ENCODE assay signal across 31 cellular contexts in genomic region chr16:82042841-82043240, GRCh38. TPM values are rescaled to one million over a fixed set of nuclear protein-coding genes. Genes with fewer than 3 reads are reported as not detected.
DNase-seq lines count a peak whose midpoint lies in the region; ATAC-seq, FAIRE-seq and TF ChIP-seq lines count a peak whose summit lies in the region.
"Had no signal": no experiment of that assay in that cellular context is flagged by ENCODE, and none has a peak within 500 bp of the region (broad histone marks: within the 10 kb centered on the region; RNA-seq: fewer than 3 reads in every experiment).

No MANE protein-coding gene starts in this region.

- intact Hi-C loops in HepG2 (cut with micrococcal nuclease; ENCODE audit: unreplicated experiment) = no loop called here
- intact Hi-C loops in right lobe of liver (cut with DNase I) = no loop called here
- intact Hi-C loops in left colon (cut with DNase I, micrococcal nuclease) = no loop called here

- TF ChIP-seq RAD21 in HepG2 (CRISPR knock-in tag; IDR thresholded peaks at IDR 0.05) = no peak

- in situ Hi-C loops in HepG2 (cut with HindIII; ENCODE audit: extremely low pct_ligation_motif_present, low pct_unique_long_range_greater_than_20kb) = no loop called here
- in situ Hi-C loops in astrocyte of the cerebellum (cut with HindIII; ENCODE audit: low sequenced_read_pairs) = loop anchor here (25.0 kb wide), 1 partner anchor 594 kb away; the partner anchor contains the start of gene CDH13

- H4K20me1 ChIP-seq in HepG2 (ENCODE audit: insufficient read depth, low read length) = no peaks in the 10 kb centered on the region; the same call in 1 of the 2 replicates
- H4K20me1 ChIP-seq: BLaER1 treated with 17β-estradiol and CSF1 and Interleukin-3, amounts not matched to agents 10 nM and 100 nM had no signal

- FAIRE-seq in HepG2 (lab: Jason Lieb, UNC) = no peak
- FAIRE-seq: GM12891, HTR-8/SVneo had no signal

- no peak overlapping the region for H3K27ac ChIP-seq in HepG2 (ENCODE audit: extremely low read length, insufficient read depth, low read length)
- no peak overlapping the region for H3K27ac ChIP-seq in right lobe of liver
- H3K27ac ChIP-seq: BLaER1 treated with 17β-estradiol and CSF1 and Interleukin-3, amounts not matched to agents 10 nM and 100 nM; KMS-11; SJCRH30 had no signal

- no peak overlapping the region for H2AFZ ChIP-seq in HepG2 (ENCODE audit: low read length)

- POLR2A ChIA-PET in HepG2 (lab: Yijun Ruan, JAX) = interaction anchor here (1.0 kb wide), 1 partner anchor 19 kb away, joined by 3 read pairs; no protein-coding TSS in a partner anchor

- peaks cover 66% of the 10 kb centered on the region for H3K79me2 ChIP-seq in HepG2 (ENCODE audit: insufficient read depth, low read length)

- 93% methylated on average over 2 of the region's 2 CpGs for WGBS in HepG2 (ENCODE audit: low lambda C conversion rate)
- WGBS in right lobe of liver (ENCODE audit: insufficient coverage, low coverage, low lambda C conversion rate, missing lambda C conversion rate) = 90% methylated on average over 1 of the region's 2 CpGs

- H3K27me3 ChIP-seq in HepG2 (ENCODE audit: control insufficient read depth in 1 of 2, insufficient read depth in 2 of 2, low read length in 2 of 2) (no peaks in the 10 kb centered on the region), right lobe of liver (no peaks in the 10 kb centered on the region)
- H3K27me3 ChIP-seq: BLaER1 treated with 17β-estradiol and CSF1 and Interleukin-3, amounts not matched to agents 10 nM and 100 nM; SJCRH30 had no signal

- TF ChIP-seq EP300 in HepG2 (IDR thresholded peaks at IDR 0.05; ENCODE audit: low read depth in 2 of 2, low read length in 2 of 2) (no peak), HepG2 (CRISPR knock-in tag; IDR thresholded peaks at IDR 0.05; ENCODE audit: borderline replicate concordance) (no peak)

- CTCF ChIA-PET in HepG2 (lab: Yijun Ruan, JAX; ENCODE audit: low intra/inter-chr PET ratio, low total read pairs) = no interaction called here

- peaks cover 78% of the 10 kb centered on the region for H3K4me1 ChIP-seq in HepG2 (ENCODE audit: insufficient read depth, low read length)
- H3K4me1 ChIP-seq in right lobe of liver = peaks cover 0 to 57% (median 19%) of the 10 kb centered on the region in 4 donors
- H3K4me1 ChIP-seq: BLaER1 treated with 17β-estradiol and CSF1 and Interleukin-3, amounts not matched to agents 10 nM and 100 nM; SJCRH30 had no signal

- no peak for ATAC-seq in HepG2
- ATAC-seq in right lobe of liver = no peak
- ATAC-seq in GM19452 (IDR thresholded peaks at IDR 0.05; ENCODE audit: unreplicated experiment) = no peak
- ATAC-seq in left colon = no peak
- ATAC-seq: PC-3, Right ventricle myocardium inferior, SK-N-SH treated with all-trans-retinoic acid at 6 μM for 48 hours had no signal

- no peak overlapping the region for H3K4me3 ChIP-seq in HepG2 (replicated peaks in 1 of 3; ENCODE audit: insufficient read depth in 1 of 3, low read depth in 2 of 3, low read length in 3 of 3)
- no peak overlapping the region for H3K4me3 ChIP-seq in right lobe of liver
- H3K4me3 ChIP-seq in astrocyte of the cerebellum (ENCODE audit: low read depth, low read length) = no peak overlapping the region
- H3K4me3 ChIP-seq in retinal pigment epithelial cell (ENCODE audit: low read length) = peak overlapping the region; percentile 2
- H3K4me3 ChIP-seq: BLaER1 treated with 17β-estradiol and CSF1 and Interleukin-3, amounts not matched to agents 10 nM and 100 nM; SJCRH30 had no signal

- BruUV-seq in HepG2 (replicated peaks; lab: Mats Ljungman, UMichigan) = no TSS peak

- peaks cover 2 to 5% of the 10 kb centered on the region in 2 experiments; a peak in 4 of 5 replicates for H3K36me3 ChIP-seq in HepG2 (replicated peaks in 1 of 2; ENCODE audit: control insufficient read depth in 1 of 2, insufficient read depth in 2 of 2, low read length in 2 of 2)
- H3K36me3 ChIP-seq in right lobe of liver = no peaks in the 10 kb centered on the region
- H3K36me3 ChIP-seq: BLaER1 treated with 17β-estradiol and CSF1 and Interleukin-3, amounts not matched to agents 10 nM and 100 nM; SJCRH30 had no signal

- TF ChIP-seq CTCF in HepG2 (CRISPR knock-in tag; IDR thresholded peaks at IDR 0.05) (no peak), right lobe of liver (IDR thresholded peaks at IDR 0.05) (no peak), astrocyte of the cerebellum (IDR thresholded peaks at IDR 0.05; ENCODE audit: low read depth, low read length, missing control alignments) (no peak), retinal pigment epithelial cell (conservative IDR thresholded peaks at IDR 0.05; ENCODE audit: low read depth, low read length) (no peak)

- H3K9me3 ChIP-seq in HepG2 (ENCODE audit: low read length) (no peaks in the 10 kb centered on the region), right lobe of liver (no peaks in the 10 kb centered on the region)
- H3K9me3 ChIP-seq: BLaER1 treated with 17β-estradiol and CSF1 and Interleukin-3, amounts not matched to agents 10 nM and 100 nM; SJCRH30 had no signal

- TF ChIP-seq POLR2A in HepG2 (IDR thresholded peaks at IDR 0.05; ENCODE audit: insufficient read depth in 1 of 2, low read depth in 2 of 2, low read length in 2 of 2) (no peak), right lobe of liver (IDR thresholded peaks at IDR 0.05) (no peak)

- DNase-seq in HepG2 (ENCODE audit: low spot score) (no peak), right lobe of liver (no peak), astrocyte of the cerebellum (ENCODE audit: low read depth) (peak; percentile 40), iris pigment epithelial cell (ENCODE audit: low read depth) (peak; percentile 2), retinal pigment epithelial cell (ENCODE audit: low read depth) (no peak), left colon (no peak), DMS114 treated with DMSO at 0.1 percent for 48 hours (lab: John Stamatoyannopoulos, UW; ENCODE audit: unreplicated experiment) (no peak)
- DNase-seq: 8988T; AML-193; CD4-positive, alpha-beta T cell; GDM1; GOT3; HCEC 1CT; MM.1S; NCI-H1048; NCI-H1417 treated with DMSO at 0.1 percent for 48 hours; NCI-H1694 treated with DMSO at 0.1 percent for 48 hours; NCI-H2081 treated with DMSO at 0.1 percent for 48 hours; NCI-H2171 treated with DMSO at 0.1 percent for 48 hours; NCI-H524; NCI-H748 treated with DMSO at 0.1 percent for 48 hours; NK-92 treated with Interleukin-12 subunit alpha and Interleukin-12 subunit beta, amount 100 ng/mL, for 24 hours; PC-3; SJCRH30 had no signal

- H3K9ac ChIP-seq in HepG2 (ENCODE audit: insufficient read depth, low read depth, low read length) = no peak overlapping the region
- H3K9ac ChIP-seq: BLaER1 treated with 17β-estradiol and CSF1 and Interleukin-3, amounts not matched to agents 10 nM and 100 nM; KMS-11 had no signal

- no peak overlapping the region for H3K4me2 ChIP-seq in HepG2 (ENCODE audit: low read depth, low read length)
- H3K4me2 ChIP-seq: BLaER1 treated with 17β-estradiol and CSF1 and Interleukin-3, amounts not matched to agents 10 nM and 100 nM; KMS-11 had no signal

RNA-seq across cellular contexts. Expression of gene HSD17B2, which starts 7.8 kb away (rescaled TPM):
- 20.4 and 26.3 TPM in 2 replicates for total RNA-seq in HepG2 (2016; rRNA removed; fragmentation: Illumina TruSeq; extraction: Trizol)
- 8.1 and 10.8 TPM in 2 replicates for total RNA-seq in HepG2 (2016; cell fraction: cytosol; rRNA removed; fragmentation: Illumina TruSeq; extraction: Trizol; ENCODE audit: low read depth)
- 17.1 and 26.5 TPM in 2 replicates for total RNA-seq in HepG2 (2016; cell fraction: insoluble cytoplasmic fraction; rRNA removed; fragmentation: Illumina TruSeq; extraction: Trizol)
- total RNA-seq in HepG2 (2016; cell fraction: membrane; rRNA removed; fragmentation: Illumina TruSeq; extraction: Trizol) = 14.2 and 15.4 TPM in 2 replicates
- total RNA-seq in HepG2 (2016; cell fraction: nucleus; rRNA removed; fragmentation: Illumina TruSeq; extraction: Trizol) = 20.3 and 26.6 TPM in 2 replicates
- polyA plus RNA-seq in HepG2 (2011; rRNA removed) = 69.3 and 70.7 TPM in 2 replicates
- polyA plus RNA-seq in HepG2 (2011; cell fraction: cytosol; rRNA removed) = 63.0 and 86.7 TPM in 2 replicates
- polyA plus RNA-seq in HepG2 (2011; cell fraction: nucleus; rRNA removed) = 25.9 and 29.8 TPM in 2 replicates
- polyA plus RNA-seq in HepG2 (2012) = 99.3 and 106 TPM in 2 replicates
- 10.6 and 11.5 TPM in 2 replicates for polyA plus RNA-seq in HepG2 (2016; cell fraction: cytosol; fragmentation: Illumina TruSeq; extraction: Trizol; ENCODE audit: low read depth)
- polyA plus RNA-seq in HepG2 (2016; cell fraction: insoluble cytoplasmic fraction; fragmentation: Illumina TruSeq; extraction: Trizol; ENCODE audit: low read depth) = 19.6 and 20.2 TPM in 2 replicates
- 13.1 and 14.3 TPM in 2 replicates for polyA plus RNA-seq in HepG2 (2016; cell fraction: membrane; fragmentation: Illumina TruSeq; extraction: Trizol; ENCODE audit: low read depth)
- polyA plus RNA-seq in HepG2 (2016; cell fraction: nucleus; fragmentation: Illumina TruSeq; extraction: Trizol; ENCODE audit: insufficient read depth, low read depth) = 30.1 and 31.0 TPM in 2 replicates
- 150 TPM in 1 of 2 replicates, not detected in the other for polyA minus RNA-seq in HepG2 (2011; rRNA and poly(A)+ RNA removed; ENCODE audit: low replicate concordance)
- 38.6 and 54.8 TPM in 2 replicates for polyA minus RNA-seq in HepG2 (2011; cell fraction: cytosol; rRNA and poly(A)+ RNA removed)
- polyA minus RNA-seq in HepG2 (2011; cell fraction: nucleus; rRNA and poly(A)+ RNA removed) = 77.4 and 89.1 TPM in 2 replicates
- 100 to 1,000 TPM in 1 of 6 experiments, 10 to 100 TPM in 5; 65.2 to 144 (median 84.7) TPM for total RNA-seq in right lobe of liver
- total RNA-seq in left colon = 100 to 1,000 TPM in 1 of 2 donors, 10 to 100 TPM in 1; 63.6 to 181 TPM
- total RNA-seq: CD4-positive, alpha-beta T cell; Right ventricle myocardium inferior; SJCRH30 had no signal

RNA-seq across cellular contexts. Expression of gene SDR42E1, which starts 31.6 kb away (rescaled TPM):
- 0.01 and 0.13 TPM in 2 replicates for total RNA-seq in HepG2 (2016; rRNA removed; fragmentation: Illumina TruSeq; extraction: Trizol)
- total RNA-seq in HepG2 (2016; cell fraction: cytosol; rRNA removed; fragmentation: Illumina TruSeq; extraction: Trizol; ENCODE audit: low read depth) = not detected in 2 replicates
- total RNA-seq in HepG2 (2016; cell fraction: insoluble cytoplasmic fraction; rRNA removed; fragmentation: Illumina TruSeq; extraction: Trizol) = 0.09 and 0.39 TPM in 2 replicates
- total RNA-seq in HepG2 (2016; cell fraction: membrane; rRNA removed; fragmentation: Illumina TruSeq; extraction: Trizol) = under 0.01 and 0.09 TPM in 2 replicates
- 0.03 TPM in 1 of 2 replicates, not detected in the other for total RNA-seq in HepG2 (2016; cell fraction: nucleus; rRNA removed; fragmentation: Illumina TruSeq; extraction: Trizol)
- polyA plus RNA-seq in HepG2 (2011; rRNA removed) = 0.01 TPM in 1 of 2 replicates, not detected in the other
- polyA plus RNA-seq in HepG2 (2011; cell fraction: cytosol; rRNA removed) = under 0.01 TPM in 1 of 2 replicates, not detected in the other
- polyA plus RNA-seq in HepG2 (2011; cell fraction: nucleus; rRNA removed) = 0.02 TPM in 2 replicates
- polyA plus RNA-seq in HepG2 (2012) = 0.01 TPM in 1 of 2 replicates, not detected in the other
- polyA plus RNA-seq in HepG2 (2016; cell fraction: cytosol; fragmentation: Illumina TruSeq; extraction: Trizol; ENCODE audit: low read depth) = not detected in 2 replicates
- polyA plus RNA-seq in HepG2 (2016; cell fraction: insoluble cytoplasmic fraction; fragmentation: Illumina TruSeq; extraction: Trizol; ENCODE audit: low read depth) = 0.11 TPM in 2 replicates
- 0.07 TPM in 1 of 2 replicates, not detected in the other for polyA plus RNA-seq in HepG2 (2016; cell fraction: membrane; fragmentation: Illumina TruSeq; extraction: Trizol; ENCODE audit: low read depth)
- not detected in 2 replicates for polyA plus RNA-seq in HepG2 (2016; cell fraction: nucleus; fragmentation: Illumina TruSeq; extraction: Trizol; ENCODE audit: insufficient read depth, low read depth)
- polyA minus RNA-seq in HepG2 (2011; rRNA and poly(A)+ RNA removed; ENCODE audit: low replicate concordance) = not detected in 2 replicates
- polyA minus RNA-seq in HepG2 (2011; cell fraction: cytosol; rRNA and poly(A)+ RNA removed) = not detected in 2 replicates
- not detected in 2 replicates for polyA minus RNA-seq in HepG2 (2011; cell fraction: nucleus; rRNA and poly(A)+ RNA removed)
- total RNA-seq in right lobe of liver = 1 to 10 TPM; 3.4 to 5.9 (median 4.5) TPM
- 10 to 100 TPM in 1 of 2 donors, 1 to 10 TPM in 1; 7.9 to 14.4 TPM for total RNA-seq in left colon
- total RNA-seq: PC-3 had no signal

Comparison
In these comparisons a context has a peak if more than half of its experiments do, and no peak if none do; other contexts are left out.
1. DNase-seq: peak in astrocyte of the cerebellum (single experiment) and iris pigment epithelial cell (single experiment); none in HepG2 (single experiment), right lobe of liver (0 of 3), retinal pigment epithelial cell (single experiment), left colon (0 of 2) and DMS114 treated with DMSO at 0.1 percent for 48 hours (single experiment).